8 cellular contexts compared by ENCODE assay signal in genomic region chr1:146012703-146013565, GRCh38. TPM values are rescaled to one million over a fixed set of nuclear protein-coding genes. Genes with fewer than 3 reads are reported as not detected.
DNase-seq lines count a peak whose midpoint lies in the region; ATAC-seq, FAIRE-seq and TF ChIP-seq lines count a peak whose summit lies in the region.

No MANE protein-coding gene starts in this region.

- H3K4me3 Mint-ChIP-seq in T-cell, result no peak overlapping the region

- 5 to 7% methylated on average over 4 of the region's 4 CpGs for WGBS in tibial nerve, 2 donors

- no peak overlapping the region for H3K4me3 ChIP-seq in GM06990 (replicated peaks; ENCODE audit: low read depth, low read length)
- no peak overlapping the region for H3K4me3 ChIP-seq in tibial nerve

- TF ChIP-seq CTCF in GM06990 (IDR thresholded peaks at IDR 0.05; ENCODE audit: insufficient read depth, low read length, poor library complexity, severe bottlenecking) (peak; percentile 75), tibial nerve (IDR thresholded peaks at IDR 0.05) (peak; percentile 53 to 84 (median 71))

- no peaks in the 10 kb centered on the region for H3K9me3 Mint-ChIP-seq in T-cell

- no peak for TF ChIP-seq POLR2A in tibial nerve (IDR thresholded peaks at IDR 0.05)

- peak in 3 of 4 experiments; percentile 59 to 79 (median 73) for ATAC-seq in T-cell (replicated peaks in 1 of 4)
- no peak for ATAC-seq in HG03342 (IDR thresholded peaks at IDR 0.05; ENCODE audit: unreplicated experiment)

- H3K4me1 Mint-ChIP-seq in T-cell, result peaks cover 6 to 8% (median 7%) of the 10 kb centered on the region in 3 donors

- peak overlapping the region in 1 of 4 donors; percentile 24 for H3K27ac ChIP-seq in tibial nerve

- H3K4me1 ChIP-seq in tibial nerve, result peaks cover 0 to 18% (median 2%) of the 10 kb centered on the region in 4 donors

- H3K27me3 ChIP-seq in GM06990 (replicated peaks; ENCODE audit: control insufficient read depth, insufficient read depth, low read length) (no peaks in the 10 kb centered on the region), tibial nerve (no peaks in the 10 kb centered on the region)

- peak in 1 of 2 donors; percentile 75 for TF ChIP-seq EP300 in tibial nerve (IDR thresholded peaks at IDR 0.05)

- DNase-seq in GM06990 (ENCODE audit: extremely low read depth, insufficient read length) (no peak), NCI-H146 treated with DMSO at 0.1 percent for 48 hours (lab: John Stamatoyannopoulos, UW; ENCODE audit: unreplicated experiment) (peak; percentile 81), T-cell (peak in 28 of 34 experiments; percentile 29 to 67 (median 54)), cerebellar cortex (ENCODE audit: low spot score) (peak; percentile 75), left kidney (ENCODE audit: low read depth, low spot score) (peak; percentile 85), tibial nerve (ENCODE audit: low spot score in 2 of 2) (peak in 1 of 2 donors; percentile 87)

- H3K27me3 Mint-ChIP-seq in T-cell, result peaks cover 3 to 8% of the 10 kb centered on the region in 2 donors

- peak; percentile 96 for FAIRE-seq in A204.1 (lab: Jason Lieb, UNC)

- H3K9me3 ChIP-seq in tibial nerve, result no peaks in the 10 kb centered on the region

- POLR2A ChIA-PET in T-cell (lab: Charles Lee), result interaction anchor here in 1 of 2 donors (0.6 kb wide), 1 partner anchor 17 kb away, joined by 3 read pairs; the partner anchor contains the start of gene TXNIP

- H3K36me3 Mint-ChIP-seq in T-cell, result no peaks in the 10 kb centered on the region

- H3K27ac Mint-ChIP-seq in T-cell, result no peak overlapping the region

- H3K36me3 ChIP-seq in GM06990 (ENCODE audit: control insufficient read depth, insufficient read depth, low read length), result no peaks in the 10 kb centered on the region
- H3K36me3 ChIP-seq in tibial nerve, result no peaks in the 10 kb centered on the region

- CTCF ChIA-PET in T-cell (lab: Charles Lee), result interaction anchor here (0.6 to 8.4 kb wide), 13 partner anchors 11 to 210 kb away, joined by 3 to 148 read pairs (median 4); partner anchors contain the start of genes ANKRD34A (in 1 of the 2), NUDT17 (in 1 of the 2) and POLR3GL (in 1 of the 2)

RNA-seq across cellular contexts. Expression of gene HJV, which starts 8.6 kb away (rescaled TPM):
- total RNA-seq in T-cell (not detected), tibial nerve (not detected)

RNA-seq across cellular contexts. Expression of gene TXNIP, which starts 16.6 kb away (rescaled TPM):
- total RNA-seq in T-cell, result 1,000 to 10,000 TPM in 1 of 5 donors, 100 to 1,000 TPM in 4; 721 to 2,117 (median 773) TPM
- total RNA-seq in tibial nerve, result 1,000 to 10,000 TPM; 1,863 to 2,525 (median 2,185) TPM

RNA-seq across cellular contexts. Expression of gene POLR3GL, which starts 48.4 kb away (rescaled TPM):
- total RNA-seq in T-cell (10 to 100 TPM; 30.9 to 41.7 (median 38.3) TPM), tibial nerve (10 to 100 TPM; 20.1 to 33.1 (median 28.9) TPM)

RNA-seq across cellular contexts. Expression of gene ANKRD34A, which starts 48.6 kb away (rescaled TPM):
- 1 to 10 TPM in 3 of 5 donors, under 1 TPM in 2; 0.68 to 3.5 (median 1.7) TPM for total RNA-seq in T-cell
- total RNA-seq in tibial nerve, result 1 to 10 TPM in 2 of 4 donors, under 1 TPM in 2; 0.39 to 2.4 (median 1.3) TPM

RNA-seq across cellular contexts. Expression of gene LIX1L, which starts 55.1 kb away (rescaled TPM):
- 10 to 100 TPM; 43.4 to 74.4 (median 64.2) TPM for total RNA-seq in T-cell
- total RNA-seq in tibial nerve, result 10 to 100 TPM; 30.8 to 57.1 (median 41.5) TPM
